Comparison of ENCODE assay signal across 1 cellular context in genomic region chr6:24632573-24632972, GRCh38.
TF ChIP-seq lines count a peak whose summit lies in the region.

No MANE protein-coding gene starts in this region.

TF ChIP-seq in H1, 55 proteins besides CTCF, POLR2A, EP300 and RAD21 (continued from another document):
- no peak for TF ChIP-seq JUN (IDR thresholded peaks at IDR 0.05; ENCODE audit: low read depth, low read length)
